15 cellular contexts compared by ENCODE assay signal in genomic region chr6:27127874-27128795, GRCh38.
A peak's percentile ranks its signal among the peaks of the same experiment; 100 is the strongest.
DNase-seq lines count a peak whose midpoint lies in the region; ATAC-seq and TF ChIP-seq lines count a peak whose summit lies in the region.
"Had no signal": no experiment of that assay in that cellular context is flagged by ENCODE, and none has a peak within 500 bp of the region (broad histone marks: within the 10 kb centered on the region; RNA-seq: fewer than 3 reads in every experiment).

No MANE protein-coding gene starts in this region.

- CTCF ChIA-PET in HEK293 (lab: Yijun Ruan, JAX): interaction anchor here (0.6 to 2.0 kb wide), 9 partner anchors 17 to 668 kb away, joined by 3 to 6 read pairs (median 4); no protein-coding TSS in a partner anchor

- no peaks in the 10 kb centered on the region for H3K9me3 Mint-ChIP-seq in T-helper 2 cell treated with Interferon-gamma antibody and Interleukin-4, amounts not matched to agents 5 μg/mL and 100 μg/mL, for 36 hours
- no peaks in the 10 kb centered on the region for H3K9me3 Mint-ChIP-seq in mesothelial cell of epicardium
- H3K9me3 Mint-ChIP-seq: CD14-positive monocyte; stimulated activated memory B cell treated with anti-CD40 and anti-IgM and Interleukin-4, amounts not matched to agents 10 μg/mL and 1 μg/mL and 100 μg/mL, for 72 hours had no signal

- peaks cover 2% of the 10 kb centered on the region for H3K27me3 Mint-ChIP-seq in T-helper 2 cell treated with Interferon-gamma antibody and Interleukin-4, amounts not matched to agents 5 μg/mL and 100 μg/mL, for 36 hours (ENCODE audit: low read depth)
- H3K27me3 Mint-ChIP-seq in mesothelial cell of epicardium (ENCODE audit: low read depth): no peaks in the 10 kb centered on the region
- H3K27me3 Mint-ChIP-seq: stimulated activated memory B cell treated with anti-CD40 and anti-IgM and Interleukin-4, amounts not matched to agents 10 μg/mL and 1 μg/mL and 100 μg/mL, for 72 hours had no signal

- no peak for TF ChIP-seq POLR2A in suprapubic skin (IDR thresholded peaks at IDR 0.05)

- H3K9ac ChIP-seq in BLaER1 treated with 17β-estradiol and CSF1 and Interleukin-3, amounts not matched to agents 10 nM and 100 nM: peak overlapping the region; percentile 60 to 78 (median 70); a peak in 21 of 22 replicates

- peaks cover 10 to 28% (median 20%) of the 10 kb centered on the region in 11 experiments; a peak in 16 of 22 replicates for H3K36me3 ChIP-seq in BLaER1 treated with 17β-estradiol and CSF1 and Interleukin-3, amounts not matched to agents 10 nM and 100 nM
- H3K36me3 ChIP-seq in HEK293 (ENCODE audit: control insufficient read depth in 2 of 2, insufficient read depth in 1 of 2, low read length in 2 of 2): peaks cover 0 to 12% of the 10 kb centered on the region in 2 experiments; a peak in 1 of 3 replicates
- H3K36me3 ChIP-seq in suprapubic skin: no peaks in the 10 kb centered on the region
- H3K36me3 ChIP-seq in tibial artery: no peaks in the 10 kb centered on the region

- DNase-seq in T-helper 2 cell treated with Interferon-gamma antibody and Interleukin-4, amounts not matched to agents 5 μg/mL and 100 μg/mL, for 36 hours (ENCODE audit: low spot score): no peak
- no peak for DNase-seq in mesothelial cell of epicardium (ENCODE audit: low spot score in 2 of 2, unreplicated experiment in 2 of 2)
- DNase-seq in suprapubic skin (ENCODE audit: low spot score in 2 of 2): no peak
- DNase-seq in tibial artery: no peak
- DNase-seq in medulla oblongata (ENCODE audit: extremely low spot score): no peak
- DNase-seq: activated CD4-positive, CD25-positive, alpha-beta regulatory T cell; effector CD8-positive, alpha-beta T cell; NCI-H774; SIG-M5; stimulated activated CD4-positive, alpha-beta T cell treated with anti-CD3 and anti-CD28 coated beads, Interleukin-4, amount 100 ng/mL, for 1 hour had no signal

- H3K4me1 Mint-ChIP-seq in T-helper 2 cell treated with Interferon-gamma antibody and Interleukin-4, amounts not matched to agents 5 μg/mL and 100 μg/mL, for 36 hours (ENCODE audit: low read depth): peaks cover 44% of the 10 kb centered on the region
- peaks cover 14% of the 10 kb centered on the region for H3K4me1 Mint-ChIP-seq in mesothelial cell of epicardium

- H3K9me3 ChIP-seq in BLaER1 treated with 17β-estradiol and CSF1 and Interleukin-3, amounts not matched to agents 10 nM and 100 nM (replicated peaks in 1 of 11): peaks cover 0 to 4% (median 0%) of the 10 kb centered on the region in 11 experiments; a peak in 1 of 22 replicates
- H3K9me3 ChIP-seq in HEK293 (ENCODE audit: control insufficient read depth, insufficient read depth, low read depth, low read length): no peaks in the 10 kb centered on the region
- H3K9me3 ChIP-seq in suprapubic skin: no peaks in the 10 kb centered on the region
- no peaks in the 10 kb centered on the region for H3K9me3 ChIP-seq in tibial artery

- no peaks in the 10 kb centered on the region for H3K27me3 ChIP-seq in BLaER1 treated with 17β-estradiol and CSF1 and Interleukin-3, amounts not matched to agents 10 nM and 100 nM
- H3K27me3 ChIP-seq in suprapubic skin (no peaks in the 10 kb centered on the region), tibial artery (no peaks in the 10 kb centered on the region)

- H3K27ac ChIP-seq in BLaER1 treated with 17β-estradiol and CSF1 and Interleukin-3, amounts not matched to agents 10 nM and 100 nM: peak overlapping the region in 10 of 11 experiments; percentile 46 to 98 (median 95); a peak in 20 of 22 replicates
- no peak overlapping the region for H3K27ac ChIP-seq in HEK293 (ENCODE audit: extremely low read depth, low read depth, low read length)
- no peak overlapping the region for H3K27ac ChIP-seq in suprapubic skin
- peak overlapping the region in 1 of 2 donors; percentile 65 for H3K27ac ChIP-seq in tibial artery

- intact Hi-C loops in tibial artery (cut with DNase I; ENCODE audit: low total_unique reads): no loop called here

- POLR2A ChIA-PET in HEK293 (lab: Yijun Ruan, JAX): interaction anchor here (0.6 to 2.9 kb wide), 5 partner anchors 9 to 765 kb away, joined by 3 to 39 read pairs (median 3); a partner anchor contains a TSS

- H3K4me3 Mint-ChIP-seq in T-helper 2 cell treated with Interferon-gamma antibody and Interleukin-4, amounts not matched to agents 5 μg/mL and 100 μg/mL, for 36 hours: peak overlapping the region; percentile 90
- no peak overlapping the region for H3K4me3 Mint-ChIP-seq in mesothelial cell of epicardium

- H3K4me3 ChIP-seq in BLaER1 treated with 17β-estradiol and CSF1 and Interleukin-3, amounts not matched to agents 10 nM and 100 nM: peak overlapping the region in 9 of 10 experiments; percentile 4 to 58 (median 25); a peak in 9 of 20 replicates
- H3K4me3 ChIP-seq in HEK293 (ENCODE audit: low read depth, low read length) (no peak overlapping the region), suprapubic skin (no peak overlapping the region), tibial artery (peak overlapping the region in 1 of 2 donors; percentile 39)

- peaks cover 6% of the 10 kb centered on the region for H3K36me3 Mint-ChIP-seq in T-helper 2 cell treated with Interferon-gamma antibody and Interleukin-4, amounts not matched to agents 5 μg/mL and 100 μg/mL, for 36 hours (ENCODE audit: low read depth)
- H3K36me3 Mint-ChIP-seq in mesothelial cell of epicardium: no peaks in the 10 kb centered on the region
- H3K36me3 Mint-ChIP-seq: CD14-positive monocyte had no signal

- H3K4me1 ChIP-seq in BLaER1 treated with 17β-estradiol and CSF1 and Interleukin-3, amounts not matched to agents 10 nM and 100 nM: peaks cover 39 to 51% (median 46%) of the 10 kb centered on the region in 10 experiments
- H3K4me1 ChIP-seq in HEK293 (ENCODE audit: control insufficient read depth, insufficient read depth, low read length) (peaks cover 10% of the 10 kb centered on the region), suprapubic skin (peaks cover 19% of the 10 kb centered on the region), tibial artery (peaks cover 0 to 6% (median 0%) of the 10 kb centered on the region in 4 donors)

- H3K27ac Mint-ChIP-seq in T-helper 2 cell treated with Interferon-gamma antibody and Interleukin-4, amounts not matched to agents 5 μg/mL and 100 μg/mL, for 36 hours: peak overlapping the region; percentile 93
- peak overlapping the region; percentile 30 for H3K27ac Mint-ChIP-seq in mesothelial cell of epicardium

- 90% methylated on average over 6 of the region's 6 CpGs for whole genome bisulfite sequencing in suprapubic skin

- no peak for ATAC-seq in HG02763 (IDR thresholded peaks at IDR 0.05; ENCODE audit: unreplicated experiment)

- peak overlapping the region; percentile 66 to 92 (median 82) for H3K4me2 ChIP-seq in BLaER1 treated with 17β-estradiol and CSF1 and Interleukin-3, amounts not matched to agents 10 nM and 100 nM

- TF ChIP-seq EP300 in suprapubic skin (IDR thresholded peaks at IDR 0.05): no peak

- TF ChIP-seq CTCF in HEK293 (tag by site-specific recombination; IDR thresholded peaks at IDR 0.05): no peak
- TF ChIP-seq CTCF in mesothelial cell of epicardium (IDR thresholded peaks at IDR 0.05; ENCODE audit: unreplicated experiment): no peak
- TF ChIP-seq CTCF in suprapubic skin (IDR thresholded peaks at IDR 0.05): no peak
- TF ChIP-seq CTCF in tibial artery (IDR thresholded peaks at IDR 0.05): no peak

- H4K20me1 ChIP-seq in BLaER1 treated with 17β-estradiol and CSF1 and Interleukin-3, amounts not matched to agents 10 nM and 100 nM: peaks cover 0 to 8% (median 4%) of the 10 kb centered on the region in 11 experiments; a peak in 11 of 22 replicates

TF ChIP-seq in HEK293, 187 proteins besides CTCF, POLR2A, EP300 and RAD21 (continues in another document):
- no peak for TF ChIP-seq ZNF529 (tag by site-specific recombination; IDR thresholded peaks at IDR 0.05; ENCODE audit: insufficient replicate concordance)
- no peak for TF ChIP-seq PBX3 (CRISPR knock-in tag; IDR thresholded peaks at IDR 0.05)
- TF ChIP-seq YY2 (tag by site-specific recombination; IDR thresholded peaks at IDR 0.05): no peak
- no peak for TF ChIP-seq ZNF624 (tag by site-specific recombination; IDR thresholded peaks at IDR 0.05)
- 0 out of 2 replicates have a peak, but pooled peaks have one; percentile 7 for TF ChIP-seq ZBTB8A (tag by site-specific recombination; IDR thresholded peaks at IDR 0.05)
- TF ChIP-seq ZNF585B (tag by site-specific recombination; IDR thresholded peaks at IDR 0.05): no peak
- TF ChIP-seq SCRT2 (tag by site-specific recombination; IDR thresholded peaks at IDR 0.05): no peak

Comparison
In these comparisons a context has a peak if more than half of its experiments do, and no peak if none do; other contexts are left out.
1. H3K27ac ChIP-seq: peak in BLaER1 treated with 17β-estradiol and CSF1 and Interleukin-3, amounts not matched to agents 10 nM and 100 nM (10 of 11); none in HEK293 (single experiment) and suprapubic skin (single experiment).
2. H3K4me3 ChIP-seq: peak in BLaER1 treated with 17β-estradiol and CSF1 and Interleukin-3, amounts not matched to agents 10 nM and 100 nM (9 of 10); none in HEK293 (single experiment) and suprapubic skin (single experiment).